1 cellular context compared by ENCODE assay signal in genomic region chr9:93652604-93653592, GRCh38.
TF ChIP-seq lines count a peak whose summit lies in the region.

No MANE protein-coding gene starts in this region.

TF ChIP-seq in H1, 55 proteins besides CTCF, POLR2A, EP300 and RAD21 (continued from another document):
- no peak for TF ChIP-seq GABPA (IDR thresholded peaks at IDR 0.05; ENCODE audit: borderline replicate concordance, insufficient read depth, low read length)
- TF ChIP-seq, protein P1, sequence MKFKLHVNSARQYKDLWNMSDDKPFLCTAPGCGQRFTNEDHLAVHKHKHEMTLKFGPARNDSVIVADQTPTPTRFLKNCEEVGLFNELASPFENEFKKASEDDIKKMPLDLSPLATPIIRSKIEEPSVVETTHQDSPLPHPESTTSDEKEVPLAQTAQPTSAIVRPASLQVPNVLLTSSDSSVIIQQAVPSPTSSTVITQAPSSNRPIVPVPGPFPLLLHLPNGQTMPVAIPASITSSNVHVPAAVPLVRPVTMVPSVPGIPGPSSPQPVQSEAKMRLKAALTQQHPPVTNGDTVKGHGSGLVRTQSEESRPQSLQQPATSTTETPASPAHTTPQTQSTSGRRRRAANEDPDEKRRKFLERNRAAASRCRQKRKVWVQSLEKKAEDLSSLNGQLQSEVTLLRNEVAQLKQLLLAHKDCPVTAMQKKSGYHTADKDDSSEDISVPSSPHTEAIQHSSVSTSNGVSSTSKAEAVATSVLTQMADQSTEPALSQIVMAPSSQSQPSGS (IDR thresholded peaks at IDR 0.05; ENCODE audit: low read length) = no peak
- TF ChIP-seq JUN (IDR thresholded peaks at IDR 0.05; ENCODE audit: low read depth, low read length) = no peak
- no peak for TF ChIP-seq BACH1 (IDR thresholded peaks at IDR 0.05; ENCODE audit: low read length)
